ENCODE assay signal across 8 cellular contexts in the genomic region with DNA sequence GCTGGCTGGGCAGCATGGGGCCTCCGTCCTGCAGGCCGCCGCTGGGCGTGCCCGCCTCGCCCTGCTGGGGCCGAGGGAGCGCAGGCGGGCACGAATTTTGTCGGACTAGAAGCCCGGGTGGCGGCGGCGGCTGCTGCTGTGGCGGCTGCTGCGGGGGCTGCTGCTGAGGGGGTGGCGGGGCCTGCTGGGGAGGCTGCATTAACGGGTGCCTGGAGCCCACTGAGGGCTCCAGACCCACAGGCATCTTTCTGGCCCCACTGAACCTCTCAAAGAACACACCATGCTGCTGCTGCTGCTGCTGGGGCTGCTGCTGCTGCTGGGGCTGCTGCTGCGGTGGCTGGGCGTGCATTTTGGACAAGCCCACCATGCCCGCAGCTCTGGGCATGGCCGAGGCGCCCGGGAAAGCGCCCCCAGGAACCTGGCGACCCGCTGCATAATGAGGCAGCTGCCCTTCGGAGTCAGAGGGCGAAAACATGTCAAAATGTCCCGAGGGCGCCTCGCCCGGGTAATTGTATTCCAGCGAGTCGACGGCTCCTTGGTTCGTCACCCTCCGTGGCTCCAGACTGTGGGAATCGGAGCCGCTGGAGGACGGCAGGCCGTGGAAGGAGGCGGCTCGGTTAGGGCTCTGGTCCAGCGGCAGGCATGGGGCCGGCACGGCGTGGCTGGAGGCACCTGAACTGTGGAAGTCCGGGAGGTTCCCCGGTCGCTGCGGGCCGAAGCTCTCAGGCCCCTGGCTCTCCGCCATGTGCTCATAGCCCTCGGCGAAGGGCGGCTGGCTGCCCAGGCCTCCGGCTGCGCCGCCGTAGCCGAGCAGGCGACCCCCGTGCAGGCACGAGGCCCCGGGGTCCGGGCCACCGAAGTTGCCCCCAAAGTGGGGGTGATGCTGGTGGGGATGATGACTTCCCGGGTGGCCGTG. TPM values are rescaled to one million over a fixed set of nuclear protein-coding genes. Genes with fewer than 3 reads are reported as not detected.
DNase-seq lines count a peak whose midpoint lies in the region; ATAC-seq, FAIRE-seq and TF ChIP-seq lines count a peak whose summit lies in the region.

No MANE protein-coding gene starts in this region.

- H3K4me1 ChIP-seq in RWPE2 (ENCODE audit: insufficient read depth, poor library complexity, severe bottlenecking) (no peaks in the 10 kb centered on the region), pancreas (peaks cover 0 to 10% (median 0%) of the 10 kb centered on the region in 3 donors)

- FAIRE-seq in pancreas (lab: Jason Lieb, UNC), result no peak

- peak; percentile 63 for DNase-seq in AG08396 (ENCODE audit: low spot score)
- DNase-seq in RWPE2 (ENCODE audit: low spot score), result no peak
- peak; percentile 30 for DNase-seq in glomerular visceral epithelial cell (ENCODE audit: extremely low spot score)
- DNase-seq in pancreas, result peak in 2 of 6 donors; percentile 65 to 77
- no peak for DNase-seq in GF-D8 (lab: John Stamatoyannopoulos, UW)
- no peak for DNase-seq in midbrain (lab: John Stamatoyannopoulos, UW)
- DNase-seq in stimulated activated CD4-positive, alpha-beta T cell treated with anti-CD3 and anti-CD28 coated beads, Interleukin-2, amount 100 ng/mL, for 24 hours, result no peak

- H3K27ac ChIP-seq in RWPE2 (ENCODE audit: poor library complexity, severe bottlenecking), result peak overlapping the region; percentile 4
- H3K27ac ChIP-seq in pancreas, result no peak overlapping the region

- intact Hi-C loops in pancreas (cut with DNase I), result loop anchor here in 2 of 3 donors (10.0 kb wide), 3 partner anchors 395 to 1115 kb away; no protein-coding TSS in a partner anchor

- 54 to 56% methylated on average over 65 to 71 of the region's 71 CpGs for WGBS in pancreas, 2 donors

- H3K36me3 ChIP-seq in RWPE2 (ENCODE audit: low read depth), result peaks cover 5% of the 10 kb centered on the region; the same call in 1 of the 2 replicates
- no peaks in the 10 kb centered on the region for H3K36me3 ChIP-seq in pancreas

- no peak for TF ChIP-seq CTCF in RWPE2 (IDR thresholded peaks at IDR 0.05; ENCODE audit: poor library complexity, severe bottlenecking)
- TF ChIP-seq CTCF in pancreas (IDR thresholded peaks at IDR 0.05), result no peak

- ATAC-seq in RWPE2 (ENCODE audit: low read depth) (peak; percentile 6; the same call in 1 of the 3 replicates), pancreas (no peak), GM21423 (IDR thresholded peaks at IDR 0.05; ENCODE audit: unreplicated experiment) (no peak)

- peak overlapping the region; percentile 85 for H3K4me3 ChIP-seq in RWPE2 (ENCODE audit: severe bottlenecking)
- peak overlapping the region; percentile 57 to 83 (median 66) for H3K4me3 ChIP-seq in pancreas

- H3K9me3 ChIP-seq in RWPE2 (ENCODE audit: severe bottlenecking) (no peaks in the 10 kb centered on the region), pancreas (no peaks in the 10 kb centered on the region)

- no peaks in the 10 kb centered on the region for H3K27me3 ChIP-seq in RWPE2 (ENCODE audit: insufficient read depth, poor library complexity, severe bottlenecking)
- no peaks in the 10 kb centered on the region for H3K27me3 ChIP-seq in pancreas

RNA-seq across cellular contexts. Expression of a gene that starts 2.0 kb away (rescaled TPM):
- total RNA-seq in pancreas, result 1 to 10 TPM in 3 of 6 donors, under 1 TPM in 3; 0.54 to 2.6 (median 0.85) TPM
- polyA plus RNA-seq in pancreas, result 1 to 10 TPM in 1 of 2 donors, under 1 TPM in 1; 0.72 to 1.2 TPM

Comparison
In these comparisons a context has a peak if more than half of its experiments do, and no peak if none do; other contexts are left out.
1. DNase-seq: peak in AG08396 (single experiment) and glomerular visceral epithelial cell (single experiment); none in RWPE2 (single experiment), GF-D8 (single experiment), midbrain (single experiment) and stimulated activated CD4-positive, alpha-beta T cell treated with anti-CD3 and anti-CD28 coated beads, Interleukin-2, amount 100 ng/mL, for 24 hours (0 of 2).